In the genomic region with DNA sequence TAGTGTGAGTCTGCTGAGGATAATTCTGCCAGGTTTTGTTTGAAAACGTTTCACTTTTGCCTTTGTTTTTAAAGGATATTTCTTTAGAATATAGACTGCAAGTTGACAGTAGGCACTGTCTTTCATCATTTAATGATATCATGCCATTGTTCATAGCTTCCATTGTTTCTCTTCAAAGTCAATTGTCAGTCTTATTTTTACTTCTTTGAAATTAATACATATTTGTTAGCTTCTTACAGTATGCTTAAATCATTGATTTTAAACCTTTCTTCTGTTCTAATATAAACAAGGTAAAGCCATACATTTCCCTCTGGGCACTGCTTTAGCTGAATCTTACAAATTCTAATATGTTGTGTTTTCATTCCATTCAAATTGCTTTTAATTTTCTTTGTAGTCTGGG, we compare ENCODE assay signal across 24 cellular contexts.
"Had no signal": no experiment of that assay in that cellular context is flagged by ENCODE, and none has a peak within 500 bp of the region (broad histone marks: within the 10 kb centered on the region; RNA-seq: fewer than 3 reads in every experiment).

No MANE protein-coding gene starts in this region.

- FAIRE-seq: keratinocyte had no signal

- H3K9me3 ChIP-seq: colonic mucosa, gastrocnemius medialis had no signal

- H3K27me3 ChIP-seq: colonic mucosa, esophagus squamous epithelium, gastrocnemius medialis, heart left ventricle, hepatocyte, left lung had no signal

- H3K4me3 ChIP-seq: colonic mucosa, esophagus squamous epithelium, gastrocnemius medialis, heart left ventricle, hepatocyte, left lung, lower lobe of right lung, mucosa of descending colon had no signal

- H3K36me3 ChIP-seq: colonic mucosa, esophagus squamous epithelium, gastrocnemius medialis, heart left ventricle, left lung, lower lobe of right lung had no signal

- H3K79me2 ChIP-seq: hepatocyte had no signal

- H2AFZ ChIP-seq: hepatocyte had no signal

- H3K4me2 ChIP-seq: hepatocyte had no signal

- DNase-seq: colonic mucosa; cortex of kidney; effector CD8-positive, alpha-beta T cell; effector memory CD8-positive, alpha-beta T cell; endodermal cell; erythroblast; esophagus squamous epithelium; foreskin fibroblast; foreskin melanocyte; gastrocnemius medialis; heart left ventricle; hypothalamus; immature natural killer cell; left cardiac atrium; left lung; left ventricle myocardium superior; lower lobe of right lung; mesenchymal stem cell; mucosa of descending colon; naive B cell had no signal

- ATAC-seq: effector memory CD8-positive, alpha-beta T cell; esophagus mucosa; gastrocnemius medialis; heart left ventricle; left cardiac atrium; left lung; left ventricle myocardium superior; lower lobe of right lung; mucosa of descending colon had no signal

- H3K4me1 ChIP-seq: colonic mucosa, gastrocnemius medialis had no signal

- H3K27ac ChIP-seq: colonic mucosa, epithelial cell of prostate, esophagus squamous epithelium, gastrocnemius medialis, heart left ventricle, hepatocyte, left lung, lower lobe of right lung had no signal
